Comparison of ENCODE assay signal across 1 cellular context in genomic region chr19:4791183-4792018, GRCh38.
A peak's percentile ranks its signal among the peaks of the same experiment; 100 is the strongest.
TF ChIP-seq lines count a peak whose summit lies in the region.

Gene FEM1A, plus strand, starts transcription at chr19:4791734. Its CDS starts 121 bp downstream, at chr19:4791855.

TF ChIP-seq in HepG2, 621 proteins besides CTCF, POLR2A, EP300 and RAD21 (continued from another document and continues in another):
- TF ChIP-seq AKNA (CRISPR knock-in tag; IDR thresholded peaks at IDR 0.05; ENCODE audit: borderline replicate concordance): no peak
- no peak for TF ChIP-seq JARID2 (CRISPR knock-in tag; IDR thresholded peaks at IDR 0.05; ENCODE audit: insufficient replicate concordance)
- peak; percentile 56; the same call in 1 of the 2 replicates for TF ChIP-seq ZNF563 (CRISPR knock-in tag; IDR thresholded peaks at IDR 0.05)
- no peak for TF ChIP-seq ZBTB42 (CRISPR knock-in tag; IDR thresholded peaks at IDR 0.05)
- peak; percentile 91 for TF ChIP-seq POLR2G (IDR thresholded peaks at IDR 0.05; ENCODE audit: low read depth, low read length)
- TF ChIP-seq MAFG (CRISPR knock-in tag; IDR thresholded peaks at IDR 0.05): no peak
- TF ChIP-seq HMG20B (CRISPR knock-in tag; conservative IDR thresholded peaks at IDR 0.05): no peak
- TF ChIP-seq TP53 (CRISPR knock-in tag; conservative IDR thresholded peaks at IDR 0.05): no peak
- 0 out of 2 replicates have a peak, but pooled peaks have one; percentile 59 for TF ChIP-seq ZNF136 (CRISPR knock-in tag; IDR thresholded peaks at IDR 0.05; ENCODE audit: low read depth)
- no peak for TF ChIP-seq ZNF567 (CRISPR knock-in tag; IDR thresholded peaks at IDR 0.05; ENCODE audit: borderline replicate concordance)
- no peak for TF ChIP-seq GTF2F1 (IDR thresholded peaks at IDR 0.05; ENCODE audit: low read length)
- TF ChIP-seq ZNF225 (CRISPR knock-in tag; IDR thresholded peaks at IDR 0.05): no peak
- peak; percentile 75 for TF ChIP-seq GABPA (IDR thresholded peaks at IDR 0.05; ENCODE audit: low read depth, low read length)
- TF ChIP-seq GABPA (CRISPR knock-in tag; IDR thresholded peaks at IDR 0.05; ENCODE audit: low read depth): peak; percentile 97
- TF ChIP-seq ZNF761 (CRISPR knock-in tag; conservative IDR thresholded peaks at IDR 0.05): no peak; the same call in 1 of the 2 replicates
- TF ChIP-seq TCF7L2 (IDR thresholded peaks at IDR 0.05; ENCODE audit: low read depth, low read length): no peak
- TF ChIP-seq CENPT (CRISPR knock-in tag; IDR thresholded peaks at IDR 0.05; ENCODE audit: low read depth): no peak
- TF ChIP-seq IRX3 (CRISPR knock-in tag; IDR thresholded peaks at IDR 0.05; ENCODE audit: borderline replicate concordance, low read depth): no peak; the same call in 1 of the 2 replicates
- no peak for TF ChIP-seq ZNF24 (IDR thresholded peaks at IDR 0.05)
- TF ChIP-seq ELF3 (CRISPR knock-in tag; IDR thresholded peaks at IDR 0.05): peak; percentile 8; the same call in 1 of the 2 replicates
- TF ChIP-seq HNRNPL (IDR thresholded peaks at IDR 0.05; ENCODE audit: low read depth, low read length): 0 out of 2 replicates have a peak, but pooled peaks have one; percentile 42
- no peak for TF ChIP-seq MBD4 (IDR thresholded peaks at IDR 0.05; ENCODE audit: borderline replicate concordance, low read length)
- TF ChIP-seq ZNF674 (CRISPR knock-in tag; IDR thresholded peaks at IDR 0.05; ENCODE audit: low read depth): no peak
- no peak for TF ChIP-seq ZNF296 (CRISPR knock-in tag; conservative IDR thresholded peaks at IDR 0.05)
- peak; percentile 56 for TF ChIP-seq ZNF235 (CRISPR knock-in tag; IDR thresholded peaks at IDR 0.05; ENCODE audit: borderline replicate concordance)
- TF ChIP-seq RARA (CRISPR knock-in tag; IDR thresholded peaks at IDR 0.05): no peak
- TF ChIP-seq ETV6 (CRISPR knock-in tag; conservative IDR thresholded peaks at IDR 0.05): 0 out of 2 replicates have a peak, but pooled peaks have one; percentile 74
- TF ChIP-seq ARID3A (IDR thresholded peaks at IDR 0.05; ENCODE audit: low read depth, low read length): peak; percentile 65
- TF ChIP-seq ZNF281 (CRISPR knock-in tag; IDR thresholded peaks at IDR 0.05; ENCODE audit: borderline replicate concordance): no peak
- 0 out of 2 replicates have a peak, but pooled peaks have one; percentile 15 for TF ChIP-seq MYNN (CRISPR knock-in tag; IDR thresholded peaks at IDR 0.05; ENCODE audit: low read depth)
- TF ChIP-seq FOXK1 (CRISPR knock-in tag; IDR thresholded peaks at IDR 0.05; ENCODE audit: borderline replicate concordance, low read depth): peak; percentile 77
- TF ChIP-seq ZNF574 (CRISPR knock-in tag; IDR thresholded peaks at IDR 0.05): peak; percentile 88
- no peak for TF ChIP-seq SP5 (CRISPR knock-in tag; IDR thresholded peaks at IDR 0.05; ENCODE audit: borderline replicate concordance, low read depth)
- peak; percentile 77; the same call in 1 of the 2 replicates for TF ChIP-seq ARID4A (CRISPR knock-in tag; IDR thresholded peaks at IDR 0.05; ENCODE audit: borderline replicate concordance)
- TF ChIP-seq RFX3 (CRISPR knock-in tag; IDR thresholded peaks at IDR 0.05): no peak
- TF ChIP-seq ZFP36L1 (CRISPR knock-in tag; IDR thresholded peaks at IDR 0.05): 0 out of 2 replicates have a peak, but pooled peaks have one; percentile 38
- TF ChIP-seq DNMT1 (CRISPR knock-in tag; IDR thresholded peaks at IDR 0.05): no peak
- TF ChIP-seq MED13 (CRISPR knock-in tag; IDR thresholded peaks at IDR 0.05): no peak
- TF ChIP-seq FOXK2 (IDR thresholded peaks at IDR 0.05): 0 out of 2 replicates have a peak, but pooled peaks have one; percentile 18
- TF ChIP-seq ZNF883 (CRISPR knock-in tag; IDR thresholded peaks at IDR 0.05; ENCODE audit: not compliant biosample characterization): no peak
- TF ChIP-seq GZF1 (CRISPR knock-in tag; IDR thresholded peaks at IDR 0.05): 0 out of 2 replicates have a peak, but pooled peaks have one; percentile 16
- TF ChIP-seq DDIT3 (CRISPR knock-in tag; IDR thresholded peaks at IDR 0.05): no peak
- 0 out of 2 replicates have a peak, but pooled peaks have one; percentile 39 for TF ChIP-seq ZNF253 (CRISPR knock-in tag; IDR thresholded peaks at IDR 0.05; ENCODE audit: borderline replicate concordance)
- peak; percentile 59; the same call in 1 of the 2 replicates for TF ChIP-seq RFX5 (IDR thresholded peaks at IDR 0.05; ENCODE audit: low read depth, low read length)
- no peak for TF ChIP-seq ZFAT (CRISPR knock-in tag; conservative IDR thresholded peaks at IDR 0.05)
- TF ChIP-seq TGIF2 (CRISPR knock-in tag; IDR thresholded peaks at IDR 0.05): no peak
- TF ChIP-seq ZIK1 (CRISPR knock-in tag; IDR thresholded peaks at IDR 0.05; ENCODE audit: borderline replicate concordance, low read depth): no peak
- no peak for TF ChIP-seq ZNF652 (CRISPR knock-in tag; IDR thresholded peaks at IDR 0.05; ENCODE audit: borderline replicate concordance, low read depth)
- peak; percentile 72 to 78 for TF ChIP-seq HMGXB4 (CRISPR knock-in tag; IDR thresholded peaks at IDR 0.05; ENCODE audit: borderline replicate concordance in 1 of 2, low read depth in 1 of 2)
